In the genomic region with DNA sequence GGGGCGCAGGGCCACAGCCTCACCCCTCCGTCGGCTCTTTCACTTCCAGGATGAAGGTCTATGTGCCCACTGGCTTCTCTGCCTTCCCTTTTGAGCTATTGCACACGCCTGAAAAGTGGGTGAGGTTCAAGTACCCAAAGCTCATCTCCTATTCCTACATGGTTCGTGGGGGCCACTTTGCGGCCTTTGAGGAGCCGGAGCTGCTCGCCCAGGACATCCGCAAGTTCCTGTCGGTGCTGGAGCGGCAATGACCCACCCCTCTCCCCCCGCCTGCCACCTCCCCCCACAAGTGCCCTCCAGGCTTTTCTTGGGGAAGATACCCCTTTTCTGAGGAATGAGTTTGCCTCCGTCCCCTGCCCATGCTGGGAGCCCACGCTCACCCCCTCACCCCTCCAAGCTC, we compare ENCODE assay signal across 22 cellular contexts. TPM values are rescaled to one million over a fixed set of nuclear protein-coding genes. Genes with fewer than 3 reads are reported as not detected.
DNase-seq lines count a peak whose midpoint lies in the region; ATAC-seq and TF ChIP-seq lines count a peak whose summit lies in the region.
"Had no signal": no experiment of that assay in that cellular context is flagged by ENCODE, and none has a peak within 500 bp of the region (broad histone marks: within the 10 kb centered on the region; RNA-seq: fewer than 3 reads in every experiment).

No MANE protein-coding gene starts in this region.

- 85 to 89% methylated on average over 14 of the region's 14 CpGs for WGBS in tibial nerve, 2 donors

- H3K4me1 ChIP-seq in neutrophil (ENCODE audit: control insufficient read depth in 1 of 2, insufficient read depth in 1 of 2, low read depth in 1 of 2, low read length in 1 of 2), result no peaks in the 10 kb centered on the region
- peaks cover 0 to 4% of the 10 kb centered on the region in 2 donors for H3K4me1 ChIP-seq in uterus
- H3K4me1 ChIP-seq in tibial nerve, result peaks cover 0 to 23% (median 7%) of the 10 kb centered on the region in 4 donors
- H3K4me1 ChIP-seq: neural progenitor cell, right lobe of liver had no signal

- peaks cover 69% of the 10 kb centered on the region for H3K36me3 ChIP-seq in neutrophil
- H3K36me3 ChIP-seq in uterus, result no peaks in the 10 kb centered on the region
- peaks cover 0 to 97% (median 12%) of the 10 kb centered on the region in 3 donors for H3K36me3 ChIP-seq in tibial nerve
- H3K36me3 ChIP-seq: neural progenitor cell had no signal

- H3K27me3 ChIP-seq in neutrophil, result no peaks in the 10 kb centered on the region
- H3K27me3 ChIP-seq in uterus, result no peaks in the 10 kb centered on the region
- no peaks in the 10 kb centered on the region for H3K27me3 ChIP-seq in tibial nerve
- H3K27me3 ChIP-seq: neural progenitor cell, Peyer's patch, right lobe of liver had no signal

- H3K27ac ChIP-seq in cingulate gyrus (ENCODE audit: low read depth, low read length) (peak overlapping the region; percentile 98), neutrophil (peak overlapping the region; percentile 6), uterus (peak overlapping the region; percentile 51 to 72), tibial nerve (peak overlapping the region in 2 of 4 donors; percentile 17 to 29)
- H3K27ac ChIP-seq: KMS-11, neural progenitor cell, Peyer's patch had no signal

- H3K36me3 Mint-ChIP-seq in T-helper 17 cell (ENCODE audit: low read depth), result no peaks in the 10 kb centered on the region
- peaks cover 49% of the 10 kb centered on the region for H3K36me3 Mint-ChIP-seq in stimulated activated effector memory CD8-positive, alpha-beta T cell treated with anti-CD3 and anti-CD28 coated beads, Interleukin-12 subunit alpha, Interleukin-12 subunit beta, amount 100 ng/mL, for 72 hours

- no peak for TF ChIP-seq EP300 in tibial nerve (IDR thresholded peaks at IDR 0.05)

- H3K27me3 Mint-ChIP-seq in T-helper 17 cell, result no peaks in the 10 kb centered on the region
- H3K27me3 Mint-ChIP-seq: activated CD4-positive, alpha-beta memory T cell treated with anti-CD3 and anti-CD28 coated beads, Interleukin-2, amount 10 ng/mL, durations not matched to agents 7 days and 5 days; activated T-helper 17 cell treated with anti-CD3 and anti-CD28 coated beads, Interleukin-2, amount 50 U/mL, for 72 hours had no signal

- H3K4me1 Mint-ChIP-seq in T-helper 17 cell, result peaks cover 36% of the 10 kb centered on the region
- peaks cover 49% of the 10 kb centered on the region for H3K4me1 Mint-ChIP-seq in stimulated activated effector memory CD8-positive, alpha-beta T cell treated with anti-CD3 and anti-CD28 coated beads, Interleukin-12 subunit alpha, Interleukin-12 subunit beta, amount 100 ng/mL, for 72 hours

- H3K4me3 Mint-ChIP-seq in T-helper 17 cell, result no peak overlapping the region
- H3K4me3 Mint-ChIP-seq in stimulated activated effector memory CD8-positive, alpha-beta T cell treated with anti-CD3 and anti-CD28 coated beads, Interleukin-12 subunit alpha, Interleukin-12 subunit beta, amount 100 ng/mL, for 72 hours, result no peak overlapping the region
- H3K4me3 Mint-ChIP-seq: activated CD4-positive, alpha-beta memory T cell treated with anti-CD3 and anti-CD28 coated beads, Interleukin-2, amount 10 ng/mL, durations not matched to agents 7 days and 5 days; activated T-helper 17 cell treated with anti-CD3 and anti-CD28 coated beads, Interleukin-2, amount 50 U/mL, for 72 hours; neural progenitor cell had no signal

- no peak for TF ChIP-seq CTCF in neutrophil (IDR thresholded peaks at IDR 0.05)
- no peak for TF ChIP-seq CTCF in uterus (IDR thresholded peaks at IDR 0.05)
- TF ChIP-seq CTCF in tibial nerve (IDR thresholded peaks at IDR 0.05), result no peak

- TF ChIP-seq POLR2A in uterus (IDR thresholded peaks at IDR 0.05) (no peak), tibial nerve (IDR thresholded peaks at IDR 0.05) (no peak)

- peak overlapping the region; percentile 24 for H3K27ac Mint-ChIP-seq in T-helper 17 cell
- no peak overlapping the region for H3K27ac Mint-ChIP-seq in stimulated activated effector memory CD8-positive, alpha-beta T cell treated with anti-CD3 and anti-CD28 coated beads, Interleukin-12 subunit alpha, Interleukin-12 subunit beta, amount 100 ng/mL, for 72 hours
- H3K27ac Mint-ChIP-seq: activated CD4-positive, alpha-beta memory T cell treated with anti-CD3 and anti-CD28 coated beads, Interleukin-2, amount 10 ng/mL, durations not matched to agents 7 days and 5 days; activated T-helper 17 cell treated with anti-CD3 and anti-CD28 coated beads, Interleukin-2, amount 50 U/mL, for 72 hours; neural progenitor cell had no signal

- no peak for DNase-seq in T-helper 17 cell
- no peak for DNase-seq in uterus
- no peak for DNase-seq in stimulated activated effector memory CD8-positive, alpha-beta T cell treated with anti-CD3 and anti-CD28 coated beads, Interleukin-12 subunit alpha, Interleukin-12 subunit beta, amount 100 ng/mL, for 72 hours (ENCODE audit: low spot score in 2 of 2)
- DNase-seq in tibial nerve (ENCODE audit: low spot score in 2 of 2), result no peak
- DNase-seq in stimulated activated CD4-positive, alpha-beta T cell treated with anti-CD3 and anti-CD28 coated beads, Interleukin-2, amount 100 ng/mL, for 24 hours, result no peak
- DNase-seq: activated CD8-positive, alpha-beta memory T cell treated with anti-CD3 and anti-CD28 coated beads, Interleukin-2, amount 50 U/mL, for 48 hours; cerebellar nuclear complex; MM.1S had no signal

- no peak for ATAC-seq in T-helper 17 cell
- no peak for ATAC-seq in stimulated activated effector memory CD8-positive, alpha-beta T cell treated with anti-CD3 and anti-CD28 coated beads, Interleukin-12 subunit alpha, Interleukin-12 subunit beta, amount 100 ng/mL, for 72 hours
- ATAC-seq: activated CD4-positive, CD25-positive, alpha-beta regulatory T cell treated with anti-CD3 and anti-CD28 coated beads, Interleukin-2, amount 50 U/mL, for 24 hours had no signal

- H3K4me3 ChIP-seq in neutrophil (ENCODE audit: low read depth in 1 of 2, low read length in 1 of 2), result no peak overlapping the region
- H3K4me3 ChIP-seq in uterus, result no peak overlapping the region
- no peak overlapping the region for H3K4me3 ChIP-seq in tibial nerve
- H3K4me3 ChIP-seq: GM12878, lung, neural progenitor cell, Peyer's patch, right lobe of liver had no signal

- H3K9me3 ChIP-seq in T-helper 17 cell (ENCODE audit: control insufficient read depth, low read length, poor library complexity, severe bottlenecking) (no peaks in the 10 kb centered on the region), neutrophil (no peaks in the 10 kb centered on the region), uterus (no peaks in the 10 kb centered on the region), tibial nerve (no peaks in the 10 kb centered on the region)
- H3K9me3 ChIP-seq: Peyer's patch, right lobe of liver had no signal

- intact Hi-C loops in uterus (cut with DNase I; ENCODE audit: low total_unique reads), result loop anchor here (5.0 kb wide), 1 partner anchor 38 kb away; no protein-coding TSS in a partner anchor

- H3K9me3 Mint-ChIP-seq in stimulated activated effector memory CD8-positive, alpha-beta T cell treated with anti-CD3 and anti-CD28 coated beads, Interleukin-12 subunit alpha, Interleukin-12 subunit beta, amount 100 ng/mL, for 72 hours, result no peaks in the 10 kb centered on the region
- H3K9me3 Mint-ChIP-seq: activated CD4-positive, alpha-beta memory T cell treated with anti-CD3 and anti-CD28 coated beads, Interleukin-2, amount 10 ng/mL, durations not matched to agents 7 days and 5 days; activated naive CD4-positive, alpha-beta T cell treated with anti-CD3 and anti-CD28 coated beads, Interleukin-2, amount 50 U/mL, for 72 hours; activated T-helper 17 cell treated with anti-CD3 and anti-CD28 coated beads, Interleukin-2, amount 50 U/mL, for 72 hours; neural progenitor cell had no signal

RNA-seq across cellular contexts. Expression of gene EPHX1, which starts 35.2 kb away (rescaled TPM):
- 1 to 10 TPM in 1 of 2 donors, under 1 TPM in 1; 0.94 to 1.3 TPM for total RNA-seq in T-helper 17 cell
- total RNA-seq in uterus, result 100 to 1,000 TPM in 1 of 4 donors, 10 to 100 TPM in 3; 51.2 to 156 (median 55.3) TPM
- total RNA-seq in tibial nerve, result 100 to 1,000 TPM in 3 of 4 donors, 10 to 100 TPM in 1; 80.1 to 203 (median 133) TPM

RNA-seq across cellular contexts. Expression of gene TMEM63A, which starts 37.1 kb away (rescaled TPM):
- total RNA-seq in T-helper 17 cell, result 100 to 1,000 TPM; 269 to 280 TPM
- total RNA-seq in uterus, result 100 to 1,000 TPM in 1 of 4 donors, 10 to 100 TPM in 3; 11.2 to 125 (median 63.8) TPM
- 10 to 100 TPM; 63.2 to 91.5 (median 66.7) TPM for total RNA-seq in tibial nerve

RNA-seq across cellular contexts. Expression of gene LEFTY1, which starts 43.8 kb away (rescaled TPM):
- under 1 TPM in 1 of 2 donors, not detected in 1; 0.68 TPM for total RNA-seq in T-helper 17 cell
- 1 to 10 TPM in 2 of 4 donors, not detected in 2; 1.1 to 3.5 TPM for total RNA-seq in uterus
- total RNA-seq in tibial nerve, result under 1 TPM in 1 of 4 donors, not detected in 3; 0.20 TPM
- total RNA-seq: activated CD4-positive, alpha-beta memory T cell treated with anti-CD3 and anti-CD28 coated beads, Interleukin-2, amount 10 ng/mL, durations not matched to agents 7 days and 5 days; activated T-helper 17 cell treated with anti-CD3 and anti-CD28 coated beads, Interleukin-2, amount 50 U/mL, for 72 hours; endothelial cell of umbilical vein; kidney epithelial cell had no signal

Comparison
In these comparisons a context has a peak if more than half of its experiments do, and no peak if none do; other contexts are left out.
1. RNA of gene EPHX1, which starts 35.2 kb away (total RNA-seq): 80.1 to 203 TPM in tibial nerve and 51.2 to 156 TPM in uterus; 0.94 to 1.3 TPM in T-helper 17 cell; every median in the first group is over 10 times any median in the second.